Comparison of ENCODE assay signal across 12 cellular contexts in genomic region chr13:114045113-114045735, GRCh38.
DNase-seq lines count a peak whose midpoint lies in the region; ATAC-seq and TF ChIP-seq lines count a peak whose summit lies in the region.
"Had no signal": no experiment of that assay in that cellular context is flagged by ENCODE, and none has a peak within 500 bp of the region (broad histone marks: within the 10 kb centered on the region; RNA-seq: fewer than 3 reads in every experiment).

No MANE protein-coding gene starts in this region.

- no peak overlapping the region for H3K4me3 ChIP-seq in mammary epithelial cell (replicated peaks in 1 of 3; ENCODE audit: insufficient read depth in 1 of 3, low read depth in 2 of 3, low read length in 3 of 3)
- no peak overlapping the region for H3K4me3 ChIP-seq in vagina

- no peaks in the 10 kb centered on the region for H4K20me1 ChIP-seq in mammary epithelial cell (ENCODE audit: insufficient read depth, low read length)

- POLR2A ChIA-PET in MCF 10A (lab: Yijun Ruan, JAX) = no interaction called here
- POLR2A ChIA-PET in activated CD4-positive, alpha-beta T cell treated with anti-CD3 and anti-CD28 coated beads, Interleukin-2, amount 10 ng/mL, durations not matched to agents 7 days and 5 days (lab: Charles Lee) = no interaction called here

- no peaks in the 10 kb centered on the region for H3K27me3 ChIP-seq in mammary epithelial cell (ENCODE audit: insufficient read depth, low read length)
- no peaks in the 10 kb centered on the region for H3K27me3 ChIP-seq in vagina
- H3K27me3 ChIP-seq: brain microvascular endothelial cell had no signal

- H3K27ac Mint-ChIP-seq in MCF 10A (ENCODE audit: low read depth, unreplicated experiment) (peak overlapping the region; percentile 70), mesothelial cell of epicardium (peak overlapping the region; percentile 94)
- peak overlapping the region; percentile 78 for H3K27ac Mint-ChIP-seq in activated naive CD8-positive, alpha-beta T cell treated with anti-CD3 and anti-CD28 coated beads for 36 hours
- H3K27ac Mint-ChIP-seq in activated CD4-positive, alpha-beta T cell treated with anti-CD3 and anti-CD28 coated beads, Interleukin-2, amount 10 ng/mL, durations not matched to agents 7 days and 5 days = no peak overlapping the region

- intact Hi-C loops in MCF 10A (cut with micrococcal nuclease) = no loop called here
- intact Hi-C loops in mammary epithelial cell (cut with micrococcal nuclease) = no loop called here
- intact Hi-C loops in vagina (cut with DNase I) = no loop called here

- no peaks in the 10 kb centered on the region for H3K9me3 Mint-ChIP-seq in MCF 10A (ENCODE audit: unreplicated experiment)
- H3K9me3 Mint-ChIP-seq in activated naive CD8-positive, alpha-beta T cell treated with anti-CD3 and anti-CD28 coated beads for 36 hours = no peaks in the 10 kb centered on the region
- H3K9me3 Mint-ChIP-seq in mesothelial cell of epicardium = peaks cover 3% of the 10 kb centered on the region
- no peaks in the 10 kb centered on the region for H3K9me3 Mint-ChIP-seq in activated CD4-positive, alpha-beta T cell treated with anti-CD3 and anti-CD28 coated beads, Interleukin-2, amount 10 ng/mL, durations not matched to agents 7 days and 5 days
- H3K9me3 Mint-ChIP-seq: T-helper 1 cell treated with Interleukin-12 subunit alpha and Interleukin-12 subunit beta and Interleukin-4 antibody, amounts not matched to agents 30 μg/mL and 1 μg/mL, for 36 hours had no signal

- 93% methylated on average over 21 of the region's 21 CpGs for WGBS in mammary epithelial cell (ENCODE audit: low coverage, missing lambda C conversion rate)

- H3K9ac ChIP-seq in mammary epithelial cell (ENCODE audit: insufficient read depth, low read length) = no peak overlapping the region

- H3K9me3 ChIP-seq in mammary epithelial cell (replicated peaks; ENCODE audit: insufficient read depth, low read length) (no peaks in the 10 kb centered on the region), vagina (no peaks in the 10 kb centered on the region)

- no peaks in the 10 kb centered on the region for H3K27me3 Mint-ChIP-seq in MCF 10A (ENCODE audit: insufficient read depth, unreplicated experiment)
- H3K27me3 Mint-ChIP-seq in activated naive CD8-positive, alpha-beta T cell treated with anti-CD3 and anti-CD28 coated beads for 36 hours = no peaks in the 10 kb centered on the region
- no peaks in the 10 kb centered on the region for H3K27me3 Mint-ChIP-seq in mesothelial cell of epicardium (ENCODE audit: low read depth)
- no peaks in the 10 kb centered on the region for H3K27me3 Mint-ChIP-seq in activated CD4-positive, alpha-beta T cell treated with anti-CD3 and anti-CD28 coated beads, Interleukin-2, amount 10 ng/mL, durations not matched to agents 7 days and 5 days

- H3K36me3 Mint-ChIP-seq in MCF 10A (ENCODE audit: insufficient read depth, unreplicated experiment) = peaks cover 12% of the 10 kb centered on the region
- peaks cover 17% of the 10 kb centered on the region for H3K36me3 Mint-ChIP-seq in activated naive CD8-positive, alpha-beta T cell treated with anti-CD3 and anti-CD28 coated beads for 36 hours
- peaks cover 3% of the 10 kb centered on the region for H3K36me3 Mint-ChIP-seq in mesothelial cell of epicardium
- H3K36me3 Mint-ChIP-seq in activated CD4-positive, alpha-beta T cell treated with anti-CD3 and anti-CD28 coated beads, Interleukin-2, amount 10 ng/mL, durations not matched to agents 7 days and 5 days (ENCODE audit: low read depth) = peaks cover 60% of the 10 kb centered on the region

- no peak overlapping the region for H3K4me3 Mint-ChIP-seq in MCF 10A (ENCODE audit: unreplicated experiment)
- no peak overlapping the region for H3K4me3 Mint-ChIP-seq in activated naive CD8-positive, alpha-beta T cell treated with anti-CD3 and anti-CD28 coated beads for 36 hours
- H3K4me3 Mint-ChIP-seq in mesothelial cell of epicardium = no peak overlapping the region
- H3K4me3 Mint-ChIP-seq in activated CD4-positive, alpha-beta T cell treated with anti-CD3 and anti-CD28 coated beads, Interleukin-2, amount 10 ng/mL, durations not matched to agents 7 days and 5 days = no peak overlapping the region
- H3K4me3 Mint-ChIP-seq: T-helper 1 cell treated with Interleukin-12 subunit alpha and Interleukin-12 subunit beta and Interleukin-4 antibody, amounts not matched to agents 30 μg/mL and 1 μg/mL, for 36 hours had no signal

- no TSS peak for BruUV-seq in MCF 10A (replicated peaks; lab: Mats Ljungman, UMichigan)
- BruUV-seq in mammary epithelial cell (replicated peaks; lab: Mats Ljungman, UMichigan) = no TSS peak

- in situ Hi-C loops in mammary epithelial cell (cut with MboI; ENCODE audit: low sequenced_read_pairs in 2 of 2) = no loop called here

- no peaks in the 10 kb centered on the region for H3K4me1 Mint-ChIP-seq in MCF 10A (ENCODE audit: insufficient read depth, unreplicated experiment)
- H3K4me1 Mint-ChIP-seq in activated naive CD8-positive, alpha-beta T cell treated with anti-CD3 and anti-CD28 coated beads for 36 hours = peaks cover 53% of the 10 kb centered on the region
- H3K4me1 Mint-ChIP-seq in mesothelial cell of epicardium = peaks cover 11% of the 10 kb centered on the region
- peaks cover 45% of the 10 kb centered on the region for H3K4me1 Mint-ChIP-seq in activated CD4-positive, alpha-beta T cell treated with anti-CD3 and anti-CD28 coated beads, Interleukin-2, amount 10 ng/mL, durations not matched to agents 7 days and 5 days

- ATAC-seq in omental fat pad (ENCODE audit: low FRiP score) = no peak

- H3K4me2 ChIP-seq in mammary epithelial cell (ENCODE audit: insufficient read depth, low read depth, low read length) = no peak overlapping the region

- H3K4me1 ChIP-seq in mammary epithelial cell (ENCODE audit: insufficient read depth, low read length) (no peaks in the 10 kb centered on the region), vagina (peaks cover 24% of the 10 kb centered on the region)

- CTCF ChIA-PET in MCF 10A (lab: Yijun Ruan, JAX) (interaction anchor here (0.7 kb wide), 1 partner anchor 96 kb away, joined by 3 read pairs; no protein-coding TSS in a partner anchor), mammary epithelial cell (lab: Charles Lee; ENCODE audit: low non-redundant PET) (no interaction called here)
- CTCF ChIA-PET in activated CD4-positive, alpha-beta T cell treated with anti-CD3 and anti-CD28 coated beads, Interleukin-2, amount 10 ng/mL, durations not matched to agents 7 days and 5 days (lab: Charles Lee) = interaction anchor here (0.6 kb wide), 1 partner anchor 159 kb away, joined by 5 read pairs; no protein-coding TSS in a partner anchor

- no peak overlapping the region for H3K27ac ChIP-seq in mammary epithelial cell (ENCODE audit: insufficient read depth, low read depth, low read length)
- H3K27ac ChIP-seq in vagina = peak overlapping the region; percentile 72
- H3K27ac ChIP-seq: brain microvascular endothelial cell had no signal

- TF ChIP-seq CTCF in MCF 10A (IDR thresholded peaks at IDR 0.05; ENCODE audit: unreplicated experiment) (no peak), mammary epithelial cell (conservative IDR thresholded peaks at IDR 0.05 in 1 of 2, IDR thresholded peaks at IDR 0.05 in 1 of 2; ENCODE audit: extremely low read depth in 1 of 2, insufficient read depth in 1 of 2, low read depth in 1 of 2, low read length in 2 of 2) (no peak), mesothelial cell of epicardium (IDR thresholded peaks at IDR 0.05; ENCODE audit: unreplicated experiment) (no peak), vagina (IDR thresholded peaks at IDR 0.05) (no peak), omental fat pad (IDR thresholded peaks at IDR 0.05) (no peak)

- no peaks in the 10 kb centered on the region for H3K79me2 ChIP-seq in mammary epithelial cell (ENCODE audit: insufficient read depth, low read length)

- TF ChIP-seq POLR2A in vagina (IDR thresholded peaks at IDR 0.05) = no peak

- H3K36me3 ChIP-seq in mammary epithelial cell (ENCODE audit: insufficient read depth, low read length) = no peaks in the 10 kb centered on the region
- H3K36me3 ChIP-seq in vagina = no peaks in the 10 kb centered on the region

- H2AFZ ChIP-seq in mammary epithelial cell (ENCODE audit: low read depth, low read length) = no peak overlapping the region

- dilution Hi-C loops in mammary epithelial cell (cut with HindIII; ENCODE audit: low sequenced_read_pairs) = no loop called here

- no peak for DNase-seq in MCF 10A (ENCODE audit: unreplicated experiment)
- DNase-seq in mammary epithelial cell = no peak
- no peak for DNase-seq in activated naive CD8-positive, alpha-beta T cell treated with anti-CD3 and anti-CD28 coated beads for 36 hours
- DNase-seq in mesothelial cell of epicardium (ENCODE audit: low spot score in 2 of 2, unreplicated experiment in 2 of 2) = no peak
- DNase-seq in vagina (ENCODE audit: extremely low spot score in 2 of 2) = no peak
- DNase-seq in omental fat pad (ENCODE audit: low spot score) = no peak
- no peak for DNase-seq in activated CD4-positive, alpha-beta T cell treated with anti-CD3 and anti-CD28 coated beads, Interleukin-2, amount 10 ng/mL, durations not matched to agents 7 days and 5 days
- DNase-seq in hepatic stellate cell (ENCODE audit: low spot score) = no peak
- DNase-seq: brain microvascular endothelial cell; NCI-H2029 treated with DMSO at 0.1 percent for 48 hours; stimulated activated naive CD4-positive, alpha-beta T cell treated with Interleukin-2 at 50 U/mL for 16 hours had no signal
